Comparison of ENCODE assay signal across 28 cellular contexts in the genomic region with DNA sequence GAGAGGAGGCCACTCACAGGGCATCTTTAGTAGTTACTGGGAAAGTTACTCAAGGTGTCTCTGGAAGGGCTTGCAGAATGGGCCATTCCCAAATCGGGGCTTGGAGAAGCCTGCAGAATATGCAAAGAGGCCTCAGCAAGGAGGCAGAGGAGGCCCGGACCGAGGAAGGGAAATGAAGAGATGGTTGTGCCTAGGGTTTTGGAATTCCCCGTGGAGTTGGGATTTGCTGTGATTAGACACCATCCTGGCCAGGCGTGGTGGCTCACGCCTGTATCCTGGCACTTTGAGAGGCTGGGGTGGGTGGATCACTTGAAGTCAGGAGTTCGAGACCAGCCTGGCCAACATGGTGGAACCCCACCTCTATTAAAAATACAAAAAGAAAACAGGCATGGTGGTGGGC.
"Had no signal": no experiment of that assay in that cellular context is flagged by ENCODE, and none has a peak within 500 bp of the region (broad histone marks: within the 10 kb centered on the region; RNA-seq: fewer than 3 reads in every experiment).

No MANE protein-coding gene starts in this region.

- H3K27me3 ChIP-seq: brain microvascular endothelial cell, MG63 had no signal

- H3K27ac Mint-ChIP-seq: activated CD8-positive, alpha-beta T cell treated with anti-CD3 and anti-CD28 coated beads for 36 hours; activated naive CD4-positive, alpha-beta T cell treated with anti-CD3 and anti-CD28 coated beads for 36 hours; activated naive CD4-positive, alpha-beta T cell treated with anti-CD3 and anti-CD28 coated beads, Interleukin-2, amount 50 U/mL, for 72 hours; activated T-cell treated with anti-CD3 and anti-CD28 coated beads, Interleukin-2, amount 50 U/mL, for 72 hours; activated T-helper 17 cell treated with anti-CD3 and anti-CD28 coated beads, Interleukin-2, amount 50 U/mL, for 72 hours had no signal

- DNase-seq: activated CD4-positive, alpha-beta T cell treated with anti-CD3 and anti-CD28 coated beads for 1 hour; activated CD4-positive, alpha-beta T cell treated with anti-CD3 and anti-CD28 coated beads for 48 hours; activated CD4-positive, CD25-positive, alpha-beta regulatory T cell; activated CD8-positive, alpha-beta T cell treated with anti-CD3 and anti-CD28 coated beads for 36 hours; activated gamma-delta T cell treated with Interleukin-2 at 50 U/mL for 16 hours; activated naive CD4-positive, alpha-beta T cell treated with anti-CD3 and anti-CD28 coated beads for 36 hours; activated T-cell treated with anti-CD3 and anti-CD28 coated beads, Interleukin-2, amount 50 U/mL, for 1 hour; activated T-cell treated with anti-CD3 and anti-CD28 coated beads, Interleukin-2, amount 50 U/mL, for 72 hours; amniotic stem cell; brain microvascular endothelial cell; Kasumi-1; KG1; MG63; NCI-H1048; NCI-H1105 treated with DMSO at 0.1 percent for 48 hours; NCI-H1436; NCI-H1694; NCI-H1930; NCI-H2081 treated with DMSO at 0.1 percent for 48 hours; NCI-H226; NCI-H524 treated with DMSO at 0.1 percent for 48 hours; RPMI8226; T1000; WERI-Rb-1 had no signal

- ATAC-seq: activated CD8-positive, alpha-beta T cell treated with anti-CD3 and anti-CD28 coated beads for 36 hours; activated naive CD4-positive, alpha-beta T cell treated with anti-CD3 and anti-CD28 coated beads, Interleukin-2, amount 50 U/mL, for 72 hours; activated T-cell treated with anti-CD3 and anti-CD28 coated beads, Interleukin-2, amount 50 U/mL, for 72 hours; activated T-helper 17 cell treated with anti-CD3 and anti-CD28 coated beads, Interleukin-2, amount 50 U/mL, for 72 hours; Panc1; Right ventricle myocardium inferior had no signal

- H3K4me3 Mint-ChIP-seq: activated CD8-positive, alpha-beta T cell treated with anti-CD3 and anti-CD28 coated beads for 36 hours; activated naive CD4-positive, alpha-beta T cell treated with anti-CD3 and anti-CD28 coated beads for 36 hours; activated T-cell treated with anti-CD3 and anti-CD28 coated beads, Interleukin-2, amount 50 U/mL, for 72 hours; activated T-helper 17 cell treated with anti-CD3 and anti-CD28 coated beads, Interleukin-2, amount 50 U/mL, for 72 hours had no signal

- H3K36me3 ChIP-seq: brain microvascular endothelial cell, MG63, WERI-Rb-1 had no signal

- H3K27ac ChIP-seq: brain microvascular endothelial cell, WERI-Rb-1 had no signal

- H3K4me1 Mint-ChIP-seq: activated T-helper 17 cell treated with anti-CD3 and anti-CD28 coated beads, Interleukin-2, amount 50 U/mL, for 72 hours had no signal

- H3K4me3 ChIP-seq: MG63 had no signal

- H3K9me3 ChIP-seq: MG63 had no signal

- H3K27me3 Mint-ChIP-seq: activated CD8-positive, alpha-beta T cell treated with anti-CD3 and anti-CD28 coated beads for 36 hours; activated T-helper 17 cell treated with anti-CD3 and anti-CD28 coated beads, Interleukin-2, amount 50 U/mL, for 72 hours had no signal

- H3K9me3 Mint-ChIP-seq: activated CD8-positive, alpha-beta T cell treated with anti-CD3 and anti-CD28 coated beads for 36 hours; activated naive CD4-positive, alpha-beta T cell treated with anti-CD3 and anti-CD28 coated beads for 36 hours; activated naive CD4-positive, alpha-beta T cell treated with anti-CD3 and anti-CD28 coated beads, Interleukin-2, amount 50 U/mL, for 72 hours; activated T-cell treated with anti-CD3 and anti-CD28 coated beads, Interleukin-2, amount 50 U/mL, for 72 hours; activated T-helper 17 cell treated with anti-CD3 and anti-CD28 coated beads, Interleukin-2, amount 50 U/mL, for 72 hours had no signal

- H3K36me3 Mint-ChIP-seq: activated naive CD4-positive, alpha-beta T cell treated with anti-CD3 and anti-CD28 coated beads, Interleukin-2, amount 50 U/mL, for 72 hours had no signal
